Comparison of ENCODE assay signal across 1 cellular context in genomic region chr17:76840443-76840767, GRCh38.
TF ChIP-seq lines count a peak whose summit lies in the region.

No MANE protein-coding gene starts in this region.

TF ChIP-seq in H1, 55 proteins besides CTCF, POLR2A, EP300 and RAD21:
- TF ChIP-seq TBP (IDR thresholded peaks at IDR 0.05; ENCODE audit: low read depth, low read length) (no peak), EZH2 (IDR thresholded peaks at IDR 0.05; ENCODE audit: low read depth, low read length, severe bottlenecking) (no peak), HDAC6 (IDR thresholded peaks at IDR 0.05; ENCODE audit: low read depth, low read length) (no peak)
